In genomic region chr6:135180458-135181332, GRCh38 we compare ENCODE assay signal across 8 cellular contexts. TPM values are rescaled to one million over a fixed set of nuclear protein-coding genes. Genes with fewer than 3 reads are reported as not detected.
DNase-seq lines count a peak whose midpoint lies in the region; ATAC-seq and TF ChIP-seq lines count a peak whose summit lies in the region.

MYB (plus strand) TSS chr6:135181308; CDS start chr6:135181514, 206 bp downstream.

- H2AFZ ChIP-seq in neuron (ENCODE audit: low read depth, low read length): peak within 1 kb of the TSS; percentile 96

- H3K9me3 ChIP-seq in neuron (ENCODE audit: low read length): peaks cover 2% of the 10 kb centered on the region
- no peaks in the 10 kb centered on the region for H3K9me3 ChIP-seq in transverse colon

- H3K4me1 ChIP-seq in neuron (ENCODE audit: insufficient read depth, low read length) (peaks cover 20% of the 10 kb centered on the region), transverse colon (peaks cover 0 to 37% (median 16%) of the 10 kb centered on the region in 4 donors)

- peak within 1 kb of the TSS; percentile 78 to 91 (median 90) for H3K27ac ChIP-seq in transverse colon

- in situ Hi-C loops in transverse colon (cut with MboI; ENCODE audit: low pct_ligation_motif_present in 1 of 4, low pct_unique_long_range_greater_than_20kb in 1 of 4, low sequenced_read_pairs in 3 of 4): no loop called here

- H3K36me3 ChIP-seq in neuron (ENCODE audit: insufficient read depth, low read length) (no peaks in the 10 kb centered on the region), transverse colon (no peaks in the 10 kb centered on the region)

- no peaks in the 10 kb centered on the region for H3K9me3 Mint-ChIP-seq in activated T-cell treated with anti-CD3 and anti-CD28 coated beads, Interleukin-2, amount 50 U/mL, for 4 hours

- peaks cover 28% of the 10 kb centered on the region for H3K4me1 Mint-ChIP-seq in activated T-cell treated with anti-CD3 and anti-CD28 coated beads, Interleukin-2, amount 50 U/mL, for 4 hours (ENCODE audit: low read depth)

- H3K4me3 Mint-ChIP-seq in activated T-cell treated with anti-CD3 and anti-CD28 coated beads, Interleukin-2, amount 50 U/mL, for 4 hours: peak within 1 kb of the TSS; percentile 94

- no peaks in the 10 kb centered on the region for H3K36me3 Mint-ChIP-seq in activated T-cell treated with anti-CD3 and anti-CD28 coated beads, Interleukin-2, amount 50 U/mL, for 4 hours (ENCODE audit: insufficient read depth)

- H3K27me3 Mint-ChIP-seq in activated T-cell treated with anti-CD3 and anti-CD28 coated beads, Interleukin-2, amount 50 U/mL, for 4 hours (ENCODE audit: low read depth): peaks cover 1% of the 10 kb centered on the region

- 0% methylated on average over 10 to 54 of the region's 83 CpGs for WGBS in transverse colon (ENCODE audit: low coverage in 1 of 2), 2 donors

- TF ChIP-seq EP300 in transverse colon (IDR thresholded peaks at IDR 0.05; ENCODE audit: low read depth): no peak

- peaks cover 35% of the 10 kb centered on the region for H3K27me3 ChIP-seq in neuron (ENCODE audit: insufficient read depth, low read length)
- H3K27me3 ChIP-seq in transverse colon: peaks cover 34% of the 10 kb centered on the region

- peak in 1 of 5 experiments; percentile 15 for TF ChIP-seq CTCF in transverse colon (IDR thresholded peaks at IDR 0.05)

- DNase-seq in EH (ENCODE audit: low read depth) (peak; percentile 62), H4 (ENCODE audit: low spot score) (peak; percentile 10), LHCN-M2 (ENCODE audit: low read depth) (peak; percentile 61), RKO (ENCODE audit: low spot score) (peak; percentile 79), fibroblast of peridontal ligament (ENCODE audit: extremely low read depth) (peak; percentile 11), transverse colon (peak; percentile 82)
- peak; percentile 69 for DNase-seq in activated T-cell treated with anti-CD3 and anti-CD28 coated beads, Interleukin-2, amount 50 U/mL, for 4 hours

- intact Hi-C loops in transverse colon (cut with DNase I; ENCODE audit: low total_unique reads): no loop called here

- H3K4me3 ChIP-seq in neuron (ENCODE audit: low read length) (peak within 1 kb of the TSS; percentile 81), transverse colon (peak within 1 kb of the TSS; percentile 37 to 82 (median 58))

- ATAC-seq in activated T-cell treated with anti-CD3 and anti-CD28 coated beads, Interleukin-2, amount 50 U/mL, for 4 hours: peak; percentile 44 to 46

- peak; percentile 39 for TF ChIP-seq POLR2A in transverse colon (IDR thresholded peaks at IDR 0.05)

RNA-seq across cellular contexts. Expression of gene MYB, which starts in this region (rescaled TPM):
- 0.39 and 1.1 TPM in 2 replicates for total RNA-seq in H4 (2014; rRNA removed; shearing (Covaris generic))
- total RNA-seq in LHCN-M2 (2014; rRNA removed) (1.6 and 2.0 TPM in 2 replicates), transverse colon (10 to 100 TPM; 20.9 to 64.1 (median 46.6) TPM)
- 0.35 TPM for polyA plus RNA-seq in LHCN-M2 (2012)
- 10 to 100 TPM in 2 of 3 donors, 1 to 10 TPM in 1; 9.5 to 15.2 (median 13.9) TPM for total RNA-seq in activated T-cell treated with anti-CD3 and anti-CD28 coated beads, Interleukin-2, amount 50 U/mL, for 4 hours

Comparison
In these comparisons a context has a peak if more than half of its experiments do, and no peak if none do; other contexts are left out.
1. Peak in every context shown above with its lines: DNase-seq, ATAC-seq, H3K4me3 ChIP-seq and H3K27ac ChIP-seq.
2. DNase-seq: peak in every context shown above with its lines; median percentile 82 in transverse colon; 79 in RKO; 69 in activated T-cell treated with anti-CD3 and anti-CD28 coated beads, Interleukin-2, amount 50 U/mL, for 4 hours; 62 in EH; 61 in LHCN-M2; 11 in fibroblast of peridontal ligament; 10 in H4.